In genomic region chr21:45306832-45307571, GRCh38 we compare ENCODE assay signal across 1 cellular context.
TF ChIP-seq lines count a peak whose summit lies in the region.

No MANE protein-coding gene starts in this region.

TF ChIP-seq in SK-N-SH treated with all-trans-retinoic acid at 6 μM for 48 hours, 23 proteins besides CTCF, POLR2A, EP300 and RAD21 (continued from another document):
- TF ChIP-seq POU6F1 (CRISPR knock-in tag; IDR thresholded peaks at IDR 0.05; ENCODE audit: borderline replicate concordance, low read depth) (no peak), SNAI2 (CRISPR knock-in tag; IDR thresholded peaks at IDR 0.05) (no peak), TOX (CRISPR knock-in tag; IDR thresholded peaks at IDR 0.05; ENCODE audit: borderline replicate concordance) (no peak)
